In the genomic region with DNA sequence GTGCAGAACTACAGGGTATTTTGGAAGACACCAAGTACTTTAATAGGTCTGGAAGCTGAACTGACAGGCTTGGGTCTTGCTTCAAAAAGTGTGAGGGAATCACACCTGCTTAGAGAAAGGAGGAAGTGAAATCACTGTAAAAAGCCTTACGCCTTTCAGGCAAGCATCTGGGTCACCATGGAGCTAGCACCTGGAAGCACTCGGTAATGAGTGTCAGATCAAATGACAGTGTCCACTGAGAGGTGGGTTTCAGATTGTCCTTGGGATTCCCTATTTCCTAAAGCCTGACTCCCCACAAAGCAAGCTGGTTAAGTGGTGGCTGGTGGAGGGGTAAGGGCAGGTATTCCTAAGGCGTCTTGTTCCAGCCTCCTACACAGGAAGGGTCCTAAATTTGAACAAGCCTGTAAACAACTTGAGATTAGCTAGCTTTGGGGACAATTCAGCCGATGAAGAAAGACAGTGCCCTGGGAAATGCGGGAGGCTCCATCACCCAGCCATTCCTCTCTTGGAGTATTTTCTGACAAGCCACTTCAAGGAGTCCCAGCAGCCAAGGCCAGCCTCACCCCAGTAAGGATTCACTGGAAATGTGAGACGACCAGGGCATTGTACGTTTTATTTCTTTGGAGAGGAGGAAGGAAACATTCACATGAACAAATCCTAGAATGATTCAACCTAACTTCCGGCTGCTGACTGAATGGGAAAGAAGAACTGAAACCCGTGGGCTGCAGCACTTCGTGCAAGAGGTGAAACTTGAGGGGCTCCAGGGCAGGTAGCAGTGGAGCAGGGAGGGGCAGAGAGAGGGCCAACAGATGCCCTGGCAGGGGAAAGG, we compare ENCODE assay signal across 8 cellular contexts.
A peak's percentile ranks its signal among the peaks of the same experiment; 100 is the strongest.
DNase-seq lines count a peak whose midpoint lies in the region; ATAC-seq, FAIRE-seq and TF ChIP-seq lines count a peak whose summit lies in the region.

No MANE protein-coding gene starts in this region.

- peaks cover 5% of the 10 kb centered on the region for H3K36me3 Mint-ChIP-seq in activated T-cell treated with anti-CD3 and anti-CD28 coated beads, Interleukin-2, amount 50 U/mL, for 4 hours (ENCODE audit: insufficient read depth)
- H3K36me3 Mint-ChIP-seq in HFFc6 (ENCODE audit: low read depth) (no peaks in the 10 kb centered on the region), Caco-2 (ENCODE audit: insufficient read depth, unreplicated experiment) (no peaks in the 10 kb centered on the region)

- H3K9me3 Mint-ChIP-seq in activated T-cell treated with anti-CD3 and anti-CD28 coated beads, Interleukin-2, amount 50 U/mL, for 4 hours, result peaks cover 5% of the 10 kb centered on the region
- no peaks in the 10 kb centered on the region for H3K9me3 Mint-ChIP-seq in HFFc6
- no peaks in the 10 kb centered on the region for H3K9me3 Mint-ChIP-seq in Caco-2 (ENCODE audit: unreplicated experiment)

- CTCF ChIA-PET in Caco-2 (lab: Charles Lee), result no interaction called here

- H3K36me3 ChIP-seq in Caco-2 (ENCODE audit: control insufficient read depth, insufficient read depth, low read length), result no peaks in the 10 kb centered on the region

- POLR2A ChIA-PET in Caco-2 (lab: Charles Lee), result no interaction called here

- no peaks in the 10 kb centered on the region for H3K4me1 ChIP-seq in Caco-2

- ATAC-seq in GM21576 (IDR thresholded peaks at IDR 0.05; ENCODE audit: unreplicated experiment), result peak; percentile 59
- ATAC-seq in activated T-cell treated with anti-CD3 and anti-CD28 coated beads, Interleukin-2, amount 50 U/mL, for 4 hours, result peak; percentile 28 to 33

- H3K4me3 Mint-ChIP-seq in activated T-cell treated with anti-CD3 and anti-CD28 coated beads, Interleukin-2, amount 50 U/mL, for 4 hours, result peak overlapping the region; percentile 81
- H3K4me3 Mint-ChIP-seq in HFFc6 (no peak overlapping the region), Caco-2 (ENCODE audit: unreplicated experiment) (no peak overlapping the region)

- intact Hi-C loops in Caco-2 (cut with micrococcal nuclease; ENCODE audit: unreplicated experiment), result no loop called here

- H3K4me3 ChIP-seq in Caco-2 (ENCODE audit: low read depth, low read length), result no peak overlapping the region

- peak; percentile 98 for FAIRE-seq in GM12891 (lab: Jason Lieb, UNC)

- no peak for TF ChIP-seq CTCF in HFFc6 (IDR thresholded peaks at IDR 0.05)
- no peak for TF ChIP-seq CTCF in Caco-2 (IDR thresholded peaks at IDR 0.05; ENCODE audit: insufficient read depth in 1 of 2, low read depth in 1 of 2, low read length in 1 of 2, severe bottlenecking in 1 of 2, unreplicated experiment in 1 of 2)

- H3K27ac Mint-ChIP-seq in HFFc6 (no peak overlapping the region), Caco-2 (ENCODE audit: unreplicated experiment) (no peak overlapping the region)

- no peaks in the 10 kb centered on the region for H3K27me3 Mint-ChIP-seq in activated T-cell treated with anti-CD3 and anti-CD28 coated beads, Interleukin-2, amount 50 U/mL, for 4 hours (ENCODE audit: low read depth)
- H3K27me3 Mint-ChIP-seq in HFFc6 (ENCODE audit: insufficient read depth), result peaks cover 16% of the 10 kb centered on the region; the same call in 1 of the 2 replicates
- H3K27me3 Mint-ChIP-seq in Caco-2 (ENCODE audit: insufficient read depth, unreplicated experiment), result no peaks in the 10 kb centered on the region

- no peaks in the 10 kb centered on the region for H3K27me3 ChIP-seq in Caco-2 (replicated peaks; ENCODE audit: control insufficient read depth, insufficient read depth, low read length)

- H3K9me3 ChIP-seq in Caco-2, result no peaks in the 10 kb centered on the region

- DNase-seq in GM12891 (ENCODE audit: insufficient read length, low spot score) (peak; percentile 20), LHCN-M2 (ENCODE audit: low read depth) (peak; percentile 19), HFFc6 (no peak), Caco-2 (no peak), iPS-NIHi7 (ENCODE audit: extremely low spot score) (no peak)
- DNase-seq in activated T-cell treated with anti-CD3 and anti-CD28 coated beads, Interleukin-2, amount 50 U/mL, for 4 hours, result no peak
- DNase-seq in stimulated activated CD4-positive, alpha-beta T cell treated with anti-CD3 and anti-CD28 coated beads, Interleukin-4, amount 100 ng/mL, for 48 hours (ENCODE audit: low read depth in 2 of 2), result peak; percentile 52

- BruUV-seq in Caco-2 (replicated peaks; lab: Mats Ljungman, UMichigan), result no TSS peak

- 0 out of 2 replicates have a peak, but pooled peaks have one; percentile 5 for TF ChIP-seq POLR2A in GM12891 (IDR thresholded peaks at IDR 0.05; ENCODE audit: low read depth, low read length)

- H3K4me1 Mint-ChIP-seq in activated T-cell treated with anti-CD3 and anti-CD28 coated beads, Interleukin-2, amount 50 U/mL, for 4 hours (ENCODE audit: low read depth), result peaks cover 89% of the 10 kb centered on the region
- H3K4me1 Mint-ChIP-seq in HFFc6 (ENCODE audit: low read depth) (peaks cover 16% of the 10 kb centered on the region), Caco-2 (ENCODE audit: low read depth, unreplicated experiment) (no peaks in the 10 kb centered on the region)

TF ChIP-seq in GM12891, 5 proteins besides CTCF, POLR2A, EP300 and RAD21:
- TF ChIP-seq POU2F2 (IDR thresholded peaks at IDR 0.05; ENCODE audit: low read depth, low read length) (peak; percentile 91), PAX5 (IDR thresholded peaks at IDR 0.05; ENCODE audit: insufficient read depth, low read length, severe bottlenecking) (no peak), POLR2AphosphoS5 (IDR thresholded peaks at IDR 0.05; ENCODE audit: low read depth, low read length) (no peak), TAF1 (IDR thresholded peaks at IDR 0.05; ENCODE audit: low read depth, low read length) (no peak), SPI1 (IDR thresholded peaks at IDR 0.05; ENCODE audit: low read depth, low read length) (peak; percentile 100)

Comparison
In these comparisons a context has a peak if more than half of its experiments do, and no peak if none do; other contexts are left out.
1. DNase-seq: peak in GM12891 (single experiment), LHCN-M2 (single experiment) and stimulated activated CD4-positive, alpha-beta T cell treated with anti-CD3 and anti-CD28 coated beads, Interleukin-4, amount 100 ng/mL, for 48 hours (2 of 2); none in activated T-cell treated with anti-CD3 and anti-CD28 coated beads, Interleukin-2, amount 50 U/mL, for 4 hours (single experiment), HFFc6 (single experiment), Caco-2 (0 of 2) and iPS-NIHi7 (single experiment).